Comparison of ENCODE assay signal across 23 cellular contexts in genomic region chr11:57545883-57546282, GRCh38. TPM values are rescaled to one million over a fixed set of nuclear protein-coding genes. Genes with fewer than 3 reads are reported as not detected.
"Had no signal": no experiment of that assay in that cellular context is flagged by ENCODE, and none has a peak within 500 bp of the region (broad histone marks: within the 10 kb centered on the region; RNA-seq: fewer than 3 reads in every experiment).

No MANE protein-coding gene starts in this region.

- H3K36me3 ChIP-seq: MG63 had no signal

- H3K4me2 ChIP-seq: SK-N-SH had no signal

- H3K27me3 ChIP-seq: MG63 had no signal

- H3K9ac ChIP-seq: SK-N-SH had no signal

- H3K4me3 ChIP-seq: MG63 had no signal

- H3K27ac ChIP-seq: HL-60 had no signal

- H3K9me3 ChIP-seq: MG63, SK-N-SH had no signal

- FAIRE-seq: HTR-8/SVneo, RCC 7860 had no signal

- DNase-seq: KBM-7, MG63, NCI-H1092, NCI-H1436, NCI-H187, NCI-H2029, NCI-H2081 treated with DMSO at 0.1 percent for 48 hours, NCI-H2171, NCI-H226, NCI-H446, NCI-H510A, NCI-H524 treated with DMSO at 0.1 percent for 48 hours, NCI-H69, NCI-H774, RPMI8226, SHP77, SK-N-SH, SW 1271 had no signal

RNA-seq across cellular contexts. Expression of gene SMTNL1, which starts 8.5 kb away (rescaled TPM):
- total RNA-seq: LHCN-M2, SK-MEL-5 had no signal
- polyA plus RNA-seq: SK-N-SH had no signal

RNA-seq across cellular contexts. Expression of gene SERPING1, which starts 51.6 kb away (rescaled TPM):
- total RNA-seq: SK-MEL-5 had no signal
